In the genomic region with DNA sequence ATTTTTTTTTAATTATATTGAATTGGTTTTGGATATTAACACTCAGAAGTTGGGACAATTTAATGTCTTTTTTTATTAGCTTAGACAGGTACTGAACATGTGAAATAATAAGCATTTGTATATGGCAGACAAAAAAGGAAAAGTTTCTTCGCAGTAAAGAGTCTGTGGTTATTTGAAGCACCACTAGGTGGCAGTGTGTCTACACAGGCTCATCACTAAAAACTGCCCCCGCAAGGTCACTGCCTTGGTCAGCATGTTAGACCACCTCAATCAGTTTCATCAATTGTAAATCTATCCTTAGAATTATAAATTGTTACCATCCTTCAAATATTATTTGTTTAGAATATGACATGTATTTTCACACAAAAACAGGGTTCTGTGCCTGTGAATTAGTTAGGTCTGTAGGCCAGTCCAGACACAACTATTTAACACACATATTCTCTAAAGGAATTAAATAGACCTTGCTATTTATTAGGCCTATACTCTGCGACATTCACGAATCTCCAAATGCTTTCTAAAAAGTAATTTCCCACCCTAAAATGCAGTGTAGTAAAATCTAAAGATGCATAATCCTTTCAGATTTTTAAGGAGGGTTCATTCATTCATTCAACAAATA, we compare ENCODE assay signal across 2 cellular contexts.
A peak's percentile ranks its signal among the peaks of the same experiment; 100 is the strongest.
TF ChIP-seq lines count a peak whose summit lies in the region.

No MANE protein-coding gene starts in this region.

TF ChIP-seq in HEK293, 187 proteins besides CTCF, POLR2A, EP300 and RAD21:
- TF ChIP-seq ZBTB44 (tag by site-specific recombination; IDR thresholded peaks at IDR 0.05) (no peak), ZNF660 (tag by site-specific recombination; IDR thresholded peaks at IDR 0.05) (0 out of 2 replicates have a peak, but pooled peaks have one; percentile 43), ZNF76 (tag by site-specific recombination; IDR thresholded peaks at IDR 0.05; ENCODE audit: borderline replicate concordance, low read depth) (no peak), SP7 (tag by site-specific recombination; IDR thresholded peaks at IDR 0.05) (0 out of 2 replicates have a peak, but pooled peaks have one; percentile 16), ZNF37A (tag by site-specific recombination; IDR thresholded peaks at IDR 0.05) (no peak), ZNF654 (tag by site-specific recombination; IDR thresholded peaks at IDR 0.05; ENCODE audit: low read depth) (peak; percentile 81), ZNF423 (tag by site-specific recombination; IDR thresholded peaks at IDR 0.05) (no peak), OSR2 (tag by site-specific recombination; IDR thresholded peaks at IDR 0.05) (no peak), MYNN (tag by site-specific recombination; IDR thresholded peaks at IDR 0.05; ENCODE audit: borderline replicate concordance) (no peak), ZNF704 (tag by site-specific recombination; IDR thresholded peaks at IDR 0.05) (no peak)

TF ChIP-seq in endothelial cell of umbilical vein, 7 proteins besides CTCF, POLR2A, EP300 and RAD21 (continued from another document):
- TF ChIP-seq POLR2AphosphoS5 (IDR thresholded peaks at IDR 0.05; ENCODE audit: insufficient read depth, low read depth, low read length) (no peak), EZH2 (IDR thresholded peaks at IDR 0.05; ENCODE audit: borderline replicate concordance, low read depth, low read length, severe bottlenecking) (no peak), FOS (IDR thresholded peaks at IDR 0.05; ENCODE audit: borderline replicate concordance, insufficient read depth, low read length) (no peak)
